In the genomic region with DNA sequence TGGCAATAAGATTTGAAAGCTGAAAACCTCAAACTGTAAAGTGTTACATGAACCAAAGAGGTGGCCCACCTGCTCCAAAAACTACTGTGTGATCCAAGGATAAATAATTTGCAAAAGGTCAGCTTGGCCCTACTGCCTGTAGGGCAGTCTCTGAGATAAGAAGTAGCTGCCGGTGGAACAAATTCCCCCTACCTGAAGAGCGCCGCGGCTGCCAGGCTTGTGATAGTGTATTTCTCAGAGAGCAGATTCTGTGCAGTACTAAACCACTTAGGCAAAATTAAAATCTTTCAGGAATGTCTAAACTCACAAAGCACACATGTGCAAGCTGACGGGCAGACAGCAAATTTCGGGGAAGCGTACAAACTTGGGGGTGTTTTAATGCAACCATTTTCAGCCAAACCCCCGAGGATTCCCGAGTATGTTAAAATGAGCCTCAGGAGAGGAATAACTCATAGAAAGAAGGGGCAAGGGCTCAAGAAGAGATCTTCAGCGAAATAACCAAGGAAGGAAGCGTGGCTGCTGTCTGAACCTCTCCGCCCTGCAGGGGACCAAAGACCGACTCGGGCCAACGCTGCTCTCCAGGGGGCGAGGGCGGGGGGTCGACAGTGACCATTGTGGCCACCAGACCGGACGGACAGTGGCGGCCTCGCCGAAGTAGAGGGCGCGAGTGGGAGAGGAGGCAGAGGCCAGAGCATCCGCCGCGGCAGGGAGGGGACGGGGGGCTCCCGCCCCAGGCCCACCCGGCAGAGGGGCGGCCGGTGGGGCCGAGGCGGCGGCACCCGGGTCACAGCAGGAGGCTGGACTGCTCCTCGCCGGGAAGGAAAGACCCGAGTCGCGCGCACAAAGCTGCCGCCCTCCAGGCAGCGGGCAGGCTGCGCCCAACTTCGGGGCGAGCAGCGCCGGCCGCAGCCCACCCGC, we compare ENCODE assay signal across 8 cellular contexts. TPM values are rescaled to one million over a fixed set of nuclear protein-coding genes. Genes with fewer than 3 reads are reported as not detected.
DNase-seq lines count a peak whose midpoint lies in the region; ATAC-seq and TF ChIP-seq lines count a peak whose summit lies in the region.

No MANE protein-coding gene starts in this region.

- H3K27ac ChIP-seq in GM23338 (ENCODE audit: low read depth) = no peak overlapping the region; the same call in 1 of the 2 replicates
- H3K27ac ChIP-seq in parathyroid adenoma = no peak overlapping the region

- DNase-seq in activated T-cell treated with anti-CD3 and anti-CD28 coated beads, Interleukin-2, amount 50 U/mL, for 24 hours = peak; percentile 45
- no peak for DNase-seq in activated T-cell treated with anti-CD3 and anti-CD28 coated beads for 4 hours
- peak; percentile 51 for DNase-seq in GM23338 (ENCODE audit: low spot score)
- peak; percentile 42 for DNase-seq in MG63
- peak; percentile 16 for DNase-seq in activated CD4-positive, alpha-beta memory T cell treated with anti-CD3 and anti-CD28 coated beads for 36 hours
- peak; percentile 78 for DNase-seq in glutamatergic neuron
- DNase-seq in midbrain (lab: John Stamatoyannopoulos, UW) = no peak

- TF ChIP-seq CTCF in GM23338 (conservative IDR thresholded peaks at IDR 0.05; ENCODE audit: low read depth in 2 of 2) = peak in 1 of 2 experiments; percentile 11; a peak in 1 of 4 replicates
- no peak for TF ChIP-seq CTCF in glutamatergic neuron (IDR thresholded peaks at IDR 0.05; ENCODE audit: partially characterized antibody, unreplicated experiment)
- no peak for TF ChIP-seq CTCF in parathyroid adenoma (IDR thresholded peaks at IDR 0.05)

- no peak overlapping the region for H3K9ac ChIP-seq in parathyroid adenoma

- H3K36me3 ChIP-seq in GM23338 (ENCODE audit: insufficient read depth) (no peaks in the 10 kb centered on the region), MG63 (no peaks in the 10 kb centered on the region), parathyroid adenoma (ENCODE audit: control insufficient read depth, insufficient read depth, low read length) (no peaks in the 10 kb centered on the region)

- CTCF ChIA-PET in activated CD4-positive, alpha-beta memory T cell treated with anti-CD3 and anti-CD28 coated beads for 36 hours (lab: Charles Lee) = interaction anchor here (0.6 to 1.7 kb wide), 3 partner anchors 10 to 118 kb away, joined by 3 to 8 read pairs (median 3); no protein-coding TSS in a partner anchor

- intact Hi-C loops in activated CD4-positive, alpha-beta memory T cell treated with anti-CD3 and anti-CD28 coated beads for 36 hours (cut with micrococcal nuclease) = loop anchor here (5.0 to 10.0 kb wide), 4 partner anchors 451 to 1586 kb away; partner anchors contain the start of genes CCDC126, CDCA7L and SP4

- H3K27me3 ChIP-seq in GM23338 (ENCODE audit: insufficient read depth) (no peaks in the 10 kb centered on the region), MG63 (no peaks in the 10 kb centered on the region), parathyroid adenoma (ENCODE audit: control insufficient read depth, insufficient read depth, low read length) (no peaks in the 10 kb centered on the region)

- H3F3A ChIP-seq in GM23338 (replicated peaks; ENCODE audit: low read depth) = no peaks in the 10 kb centered on the region

- no peak overlapping the region for H2AFZ ChIP-seq in GM23338
- H2AFZ ChIP-seq in parathyroid adenoma = peak overlapping the region; percentile 90

- peaks cover 4% of the 10 kb centered on the region for H3K36me3 Mint-ChIP-seq in activated T-cell treated with anti-CD3 and anti-CD28 coated beads, Interleukin-2, amount 50 U/mL, for 24 hours (ENCODE audit: low read depth)
- no peaks in the 10 kb centered on the region for H3K36me3 Mint-ChIP-seq in GM23338 (ENCODE audit: low read depth)
- peaks cover 3% of the 10 kb centered on the region for H3K36me3 Mint-ChIP-seq in activated CD4-positive, alpha-beta memory T cell treated with anti-CD3 and anti-CD28 coated beads for 36 hours
- no peaks in the 10 kb centered on the region for H3K36me3 Mint-ChIP-seq in glutamatergic neuron (ENCODE audit: unreplicated experiment)

- H3K9me3 Mint-ChIP-seq in activated T-cell treated with anti-CD3 and anti-CD28 coated beads, Interleukin-2, amount 50 U/mL, for 24 hours = no peaks in the 10 kb centered on the region
- H3K9me3 Mint-ChIP-seq in GM23338 = no peaks in the 10 kb centered on the region
- no peaks in the 10 kb centered on the region for H3K9me3 Mint-ChIP-seq in activated CD4-positive, alpha-beta memory T cell treated with anti-CD3 and anti-CD28 coated beads for 36 hours
- H3K9me3 Mint-ChIP-seq in glutamatergic neuron (ENCODE audit: unreplicated experiment) = peaks cover 5% of the 10 kb centered on the region

- peaks cover 22% of the 10 kb centered on the region for H3K4me1 Mint-ChIP-seq in activated T-cell treated with anti-CD3 and anti-CD28 coated beads, Interleukin-2, amount 50 U/mL, for 24 hours (ENCODE audit: low read depth)
- H3K4me1 Mint-ChIP-seq in GM23338 (peaks cover 12% of the 10 kb centered on the region), glutamatergic neuron (ENCODE audit: low read depth, unreplicated experiment) (no peaks in the 10 kb centered on the region)
- peaks cover 17% of the 10 kb centered on the region for H3K4me1 Mint-ChIP-seq in activated CD4-positive, alpha-beta memory T cell treated with anti-CD3 and anti-CD28 coated beads for 36 hours (ENCODE audit: low read depth)

- H3K4me3 ChIP-seq in GM23338 (peak overlapping the region; percentile 83), MG63 (peak overlapping the region; percentile 90), parathyroid adenoma (ENCODE audit: low read depth, low read length) (peak overlapping the region; percentile 63)

- no peaks in the 10 kb centered on the region for H3K27me3 Mint-ChIP-seq in activated T-cell treated with anti-CD3 and anti-CD28 coated beads, Interleukin-2, amount 50 U/mL, for 24 hours
- H3K27me3 Mint-ChIP-seq in GM23338 (ENCODE audit: insufficient read depth, low read depth, poor library complexity) (no peaks in the 10 kb centered on the region), glutamatergic neuron (ENCODE audit: unreplicated experiment) (peaks cover 3% of the 10 kb centered on the region)
- no peaks in the 10 kb centered on the region for H3K27me3 Mint-ChIP-seq in activated CD4-positive, alpha-beta memory T cell treated with anti-CD3 and anti-CD28 coated beads for 36 hours

- H4K20me1 ChIP-seq in GM23338 (replicated peaks; ENCODE audit: insufficient read depth) = peaks cover 20% of the 10 kb centered on the region

- H3K79me2 ChIP-seq in GM23338 (replicated peaks; ENCODE audit: insufficient read depth) = peaks cover 53% of the 10 kb centered on the region
- H3K79me2 ChIP-seq in parathyroid adenoma = no peaks in the 10 kb centered on the region

- H3K9me2 ChIP-seq in GM23338 (ENCODE audit: insufficient read depth) = no peaks in the 10 kb centered on the region

- peak; percentile 15 for ATAC-seq in GM23338

- H3K4me2 ChIP-seq in GM23338 (peak overlapping the region; percentile 90), parathyroid adenoma (ENCODE audit: low read length) (peak overlapping the region; percentile 94)

- H3K9me3 ChIP-seq in MG63 (no peaks in the 10 kb centered on the region), parathyroid adenoma (ENCODE audit: control insufficient read depth, low read length) (no peaks in the 10 kb centered on the region)

- no peak overlapping the region for H3K27ac Mint-ChIP-seq in activated T-cell treated with anti-CD3 and anti-CD28 coated beads, Interleukin-2, amount 50 U/mL, for 24 hours
- H3K27ac Mint-ChIP-seq in GM23338 (no peak overlapping the region), glutamatergic neuron (ENCODE audit: unreplicated experiment) (no peak overlapping the region)
- no peak overlapping the region for H3K27ac Mint-ChIP-seq in activated CD4-positive, alpha-beta memory T cell treated with anti-CD3 and anti-CD28 coated beads for 36 hours

- H3K4me3 Mint-ChIP-seq in activated T-cell treated with anti-CD3 and anti-CD28 coated beads, Interleukin-2, amount 50 U/mL, for 24 hours = no peak overlapping the region
- H3K4me3 Mint-ChIP-seq in GM23338 (no peak overlapping the region; the same call in 2 of the 3 replicates), glutamatergic neuron (ENCODE audit: unreplicated experiment) (no peak overlapping the region)
- H3K4me3 Mint-ChIP-seq in activated CD4-positive, alpha-beta memory T cell treated with anti-CD3 and anti-CD28 coated beads for 36 hours = no peak overlapping the region

- H3K4me1 ChIP-seq in GM23338 (ENCODE audit: insufficient read depth) (peaks cover 38% of the 10 kb centered on the region), parathyroid adenoma (peaks cover 4% of the 10 kb centered on the region)

- POLR2A ChIA-PET in activated CD4-positive, alpha-beta memory T cell treated with anti-CD3 and anti-CD28 coated beads for 36 hours (lab: Charles Lee) = interaction anchor here (0.9 to 1.4 kb wide), 3 partner anchors 16 to 191 kb away, joined by 3 to 5 read pairs (median 3); partner anchors contain the start of gene TOMM7

TF ChIP-seq in GM23338, 12 proteins besides CTCF, POLR2A, EP300 and RAD21:
- TF ChIP-seq STAT1 (IDR thresholded peaks at IDR 0.05; ENCODE audit: unreplicated experiment) = no peak
- 0 out of 2 replicates have a peak, but pooled peaks have one; percentile 18 for TF ChIP-seq POLR2AphosphoS5 (IDR thresholded peaks at IDR 0.05; ENCODE audit: low read depth)

RNA-seq across cellular contexts. Expression of gene HYCC1, which starts 0.9 kb away (rescaled TPM):
- 175 and 181 TPM in 2 replicates for total RNA-seq in GM23338 (2014; rRNA removed; shearing (Covaris generic))
- 42.4 and 55.4 TPM in 2 replicates for polyA plus RNA-seq in GM23338 (2016; fragmentation: Nextera tagmentation; extraction: Ambion mirVana)
- 19.6 and 24.8 TPM in 2 replicates for total RNA-seq in MG63 (2014; rRNA removed; shearing (Covaris generic); ENCODE audit: low replicate concordance)
- total RNA-seq in activated CD4-positive, alpha-beta memory T cell treated with anti-CD3 and anti-CD28 coated beads for 36 hours = 10 to 100 TPM; 20.7 to 23.9 TPM
- 131 TPM for total RNA-seq in glutamatergic neuron (ENCODE audit: unreplicated experiment)

Comparison
In these comparisons a context has a peak if more than half of its experiments do, and no peak if none do; other contexts are left out.
1. DNase-seq: peak in activated T-cell treated with anti-CD3 and anti-CD28 coated beads, Interleukin-2, amount 50 U/mL, for 24 hours (single experiment), GM23338 (single experiment), MG63 (single experiment), activated CD4-positive, alpha-beta memory T cell treated with anti-CD3 and anti-CD28 coated beads for 36 hours (single experiment) and glutamatergic neuron (single experiment); none in activated T-cell treated with anti-CD3 and anti-CD28 coated beads for 4 hours (single experiment) and midbrain (single experiment).
2. Peak in every context shown above with its lines, with median percentiles within 50 percentile points of each other: H3K4me3 ChIP-seq.